In genomic region chr11:111793863-111794262, GRCh38 we compare ENCODE assay signal across 11 cellular contexts. TPM values are rescaled to one million over a fixed set of nuclear protein-coding genes. Genes with fewer than 3 reads are reported as not detected.
DNase-seq lines count a peak whose midpoint lies in the region; ATAC-seq and TF ChIP-seq lines count a peak whose summit lies in the region.
"Had no signal": no experiment of that assay in that cellular context is flagged by ENCODE, and none has a peak within 500 bp of the region (broad histone marks: within the 10 kb centered on the region; RNA-seq: fewer than 3 reads in every experiment).

No MANE protein-coding gene starts in this region.

- H3K4me1 ChIP-seq in BE2C = peaks cover 20% of the 10 kb centered on the region

- H3K4me3 ChIP-seq in BE2C (ENCODE audit: low read depth, low read length) = no peak overlapping the region

- H3K4me1 Mint-ChIP-seq in chondrocyte (ENCODE audit: low read depth) = peaks cover 28% of the 10 kb centered on the region
- peaks cover 5% of the 10 kb centered on the region for H3K4me1 Mint-ChIP-seq in activated naive CD8-positive, alpha-beta T cell treated with anti-CD3 and anti-CD28 coated beads for 36 hours

- peak overlapping the region; percentile 66 for H3K27ac Mint-ChIP-seq in chondrocyte (ENCODE audit: unreplicated experiment)
- no peak overlapping the region for H3K27ac Mint-ChIP-seq in activated naive CD8-positive, alpha-beta T cell treated with anti-CD3 and anti-CD28 coated beads for 36 hours
- H3K27ac Mint-ChIP-seq: dendritic cell treated with granulocyte-macrophage colony-stimulating factor and Interleukin-4, amounts not matched to agents 40 ng/mL and 50 ng/mL, for 4 days had no signal

- ATAC-seq in HG03139 (IDR thresholded peaks at IDR 0.05; ENCODE audit: unreplicated experiment) = no peak
- ATAC-seq: activated T-cell treated with anti-CD3 and anti-CD28 coated beads, Interleukin-2, amount 50 U/mL, for 4 hours had no signal

- no peaks in the 10 kb centered on the region for H3K9me3 ChIP-seq in BE2C

- H3K4me3 Mint-ChIP-seq in chondrocyte (ENCODE audit: unreplicated experiment) = no peak overlapping the region
- H3K4me3 Mint-ChIP-seq in activated naive CD8-positive, alpha-beta T cell treated with anti-CD3 and anti-CD28 coated beads for 36 hours = no peak overlapping the region
- H3K4me3 Mint-ChIP-seq: activated T-cell treated with anti-CD3 and anti-CD28 coated beads, Interleukin-2, amount 50 U/mL, for 4 hours; dendritic cell treated with granulocyte-macrophage colony-stimulating factor and Interleukin-4, amounts not matched to agents 40 ng/mL and 50 ng/mL, for 4 days had no signal

- DNase-seq in BE2C (peak; percentile 71), NCI-H446 (lab: John Stamatoyannopoulos, UW) (peak; percentile 56 to 83), chondrocyte (ENCODE audit: low spot score) (no peak), medulla oblongata (ENCODE audit: extremely low spot score) (peak; percentile 27), ureter (ENCODE audit: low spot score) (no peak), D341Med (ENCODE audit: low spot score) (no peak)
- DNase-seq in activated naive CD8-positive, alpha-beta T cell treated with anti-CD3 and anti-CD28 coated beads for 36 hours = no peak
- DNase-seq: activated T-cell treated with anti-CD3 and anti-CD28 coated beads, Interleukin-2, amount 50 U/mL, for 4 hours; Calu3 had no signal

- peaks cover 4% of the 10 kb centered on the region for H3K27me3 ChIP-seq in BE2C

- TF ChIP-seq CTCF in BE2C (IDR thresholded peaks at IDR 0.05; ENCODE audit: low read depth, low read length) (no peak), chondrocyte (IDR thresholded peaks at IDR 0.05) (no peak)

- H3K27me3 Mint-ChIP-seq in chondrocyte (ENCODE audit: low read depth) = no peaks in the 10 kb centered on the region
- H3K27me3 Mint-ChIP-seq in activated naive CD8-positive, alpha-beta T cell treated with anti-CD3 and anti-CD28 coated beads for 36 hours = no peaks in the 10 kb centered on the region
- H3K27me3 Mint-ChIP-seq: dendritic cell treated with granulocyte-macrophage colony-stimulating factor and Interleukin-4, amounts not matched to agents 40 ng/mL and 50 ng/mL, for 4 days had no signal

- H3K9me3 Mint-ChIP-seq in chondrocyte (ENCODE audit: low read depth) = peaks cover 4% of the 10 kb centered on the region
- peaks cover 4% of the 10 kb centered on the region for H3K9me3 Mint-ChIP-seq in activated naive CD8-positive, alpha-beta T cell treated with anti-CD3 and anti-CD28 coated beads for 36 hours

- H3K36me3 ChIP-seq in BE2C = no peaks in the 10 kb centered on the region

- H3K36me3 Mint-ChIP-seq in chondrocyte (ENCODE audit: low read depth) = peaks cover 12% of the 10 kb centered on the region
- peaks cover 28% of the 10 kb centered on the region for H3K36me3 Mint-ChIP-seq in activated naive CD8-positive, alpha-beta T cell treated with anti-CD3 and anti-CD28 coated beads for 36 hours

RNA-seq across cellular contexts. Expression of gene PPP2R1B, which starts 27.7 kb away (rescaled TPM):
- polyA plus RNA-seq in BE2C (2012; ENCODE audit: insufficient read depth, insufficient read length, low read depth) = 13.3 TPM
- 17.2 to 27.3 TPM (median 18.5 TPM) in 3 replicates for total RNA-seq in chondrocyte
- 10 to 100 TPM; 53.0 to 57.6 TPM for total RNA-seq in activated naive CD8-positive, alpha-beta T cell treated with anti-CD3 and anti-CD28 coated beads for 36 hours
- 27.5 TPM for total RNA-seq in ureter

Comparison
In these comparisons a context has a peak if more than half of its experiments do, and no peak if none do; other contexts are left out.
1. DNase-seq: peak in BE2C (single experiment), NCI-H446 (2 of 2) and medulla oblongata (single experiment); none in chondrocyte (single experiment), activated naive CD8-positive, alpha-beta T cell treated with anti-CD3 and anti-CD28 coated beads for 36 hours (single experiment), ureter (single experiment) and D341Med (single experiment).